ENCODE assay signal across 15 cellular contexts in genomic region chr10:36675458-36675880, GRCh38.
DNase-seq lines count a peak whose midpoint lies in the region; TF ChIP-seq lines count a peak whose summit lies in the region.
"Had no signal": no experiment of that assay in that cellular context is flagged by ENCODE, and none has a peak within 500 bp of the region (broad histone marks: within the 10 kb centered on the region; RNA-seq: fewer than 3 reads in every experiment).

No MANE protein-coding gene starts in this region.

- intact Hi-C loops in MCF 10A (cut with micrococcal nuclease) (no loop called here), breast epithelium (cut with DNase I; ENCODE audit: low total_unique reads) (no loop called here), Caco-2 (cut with micrococcal nuclease; ENCODE audit: unreplicated experiment) (no loop called here)

- no peaks in the 10 kb centered on the region for H3K36me3 Mint-ChIP-seq in MCF 10A (ENCODE audit: insufficient read depth, unreplicated experiment)
- no peaks in the 10 kb centered on the region for H3K36me3 Mint-ChIP-seq in Caco-2 (ENCODE audit: insufficient read depth, unreplicated experiment)
- H3K36me3 Mint-ChIP-seq: activated naive CD8-positive, alpha-beta T cell had no signal

- H3K27me3 Mint-ChIP-seq in MCF 10A (ENCODE audit: insufficient read depth, unreplicated experiment) (no peaks in the 10 kb centered on the region), Caco-2 (ENCODE audit: insufficient read depth, unreplicated experiment) (no peaks in the 10 kb centered on the region)
- H3K27me3 Mint-ChIP-seq: activated naive CD8-positive, alpha-beta T cell; activated T-cell treated with anti-CD3 and anti-CD28 coated beads, Interleukin-2, amount 50 U/mL, for 24 hours had no signal

- H3K27ac Mint-ChIP-seq in MCF 10A (ENCODE audit: low read depth, unreplicated experiment): peak overlapping the region; percentile 63
- no peak overlapping the region for H3K27ac Mint-ChIP-seq in Caco-2 (ENCODE audit: unreplicated experiment)
- H3K27ac Mint-ChIP-seq: activated naive CD8-positive, alpha-beta T cell; activated T-cell treated with anti-CD3 and anti-CD28 coated beads, Interleukin-2, amount 50 U/mL, for 24 hours had no signal

- DNase-seq in MCF 10A (ENCODE audit: unreplicated experiment) (peak; percentile 61), breast epithelium (ENCODE audit: low spot score in 2 of 2) (no peak), adipocyte (ENCODE audit: low read depth) (peak; percentile 54), fibroblast of villous mesenchyme (ENCODE audit: low read depth) (peak; percentile 24), DMS114 treated with DMSO at 0.1 percent for 48 hours (lab: John Stamatoyannopoulos, UW; ENCODE audit: unreplicated experiment) (no peak), Caco-2 (no peak), GM20000 (ENCODE audit: low spot score) (no peak)
- DNase-seq in stimulated activated CD4-positive, alpha-beta T cell treated with anti-CD3 and anti-CD28 coated beads, Interleukin-15, amount 100 ng/mL, for 24 hours: no peak
- DNase-seq: activated CD4-positive, alpha-beta T cell treated with anti-CD3 and anti-CD28 coated beads, Interleukin-2, amount 50 U/mL, for 1 hour; activated T-cell treated with anti-CD3 and anti-CD28 coated beads, Interleukin-2, amount 50 U/mL, for 24 hours; Calu3; heart left ventricle; kidney had no signal

- H3K4me3 ChIP-seq in breast epithelium (no peak overlapping the region), adipocyte (ENCODE audit: low read length) (no peak overlapping the region), fibroblast of villous mesenchyme (ENCODE audit: low read depth, low read length) (no peak overlapping the region), Caco-2 (ENCODE audit: low read depth, low read length) (no peak overlapping the region)
- H3K4me3 ChIP-seq: heart left ventricle had no signal

- no peak overlapping the region for H3K27ac ChIP-seq in breast epithelium
- H3K27ac ChIP-seq: 22Rv1, heart left ventricle had no signal

- H3K4me1 ChIP-seq in breast epithelium (no peaks in the 10 kb centered on the region), adipocyte (ENCODE audit: control insufficient read depth, insufficient read depth, low read length) (peaks cover 35% of the 10 kb centered on the region), Caco-2 (no peaks in the 10 kb centered on the region)

- POLR2A ChIA-PET in MCF 10A (lab: Yijun Ruan, JAX): no interaction called here
- POLR2A ChIA-PET in Caco-2 (lab: Charles Lee): no interaction called here

- TF ChIP-seq CTCF in MCF 10A (IDR thresholded peaks at IDR 0.05; ENCODE audit: unreplicated experiment) (no peak), breast epithelium (IDR thresholded peaks at IDR 0.05) (no peak), fibroblast of villous mesenchyme (IDR thresholded peaks at IDR 0.05; ENCODE audit: insufficient read depth, low read depth, low read length) (no peak), Caco-2 (IDR thresholded peaks at IDR 0.05; ENCODE audit: insufficient read depth in 1 of 2, low read depth in 1 of 2, low read length in 1 of 2, severe bottlenecking in 1 of 2, unreplicated experiment in 1 of 2) (no peak), GM20000 (IDR thresholded peaks at IDR 0.05; ENCODE audit: extremely low read depth, missing control alignments) (no peak)

- no peak overlapping the region for H3K9ac ChIP-seq in adipocyte (ENCODE audit: low read length)

- no peaks in the 10 kb centered on the region for H3K9me3 Mint-ChIP-seq in MCF 10A (ENCODE audit: unreplicated experiment)
- peaks cover 21% of the 10 kb centered on the region for H3K9me3 Mint-ChIP-seq in Caco-2 (ENCODE audit: unreplicated experiment)

- H3K9me3 ChIP-seq in breast epithelium: no peaks in the 10 kb centered on the region
- H3K9me3 ChIP-seq in adipocyte (ENCODE audit: control insufficient read depth, low read length): no peaks in the 10 kb centered on the region
- no peaks in the 10 kb centered on the region for H3K9me3 ChIP-seq in Caco-2
- H3K9me3 ChIP-seq: heart left ventricle had no signal

- TF ChIP-seq POLR2A in breast epithelium (IDR thresholded peaks at IDR 0.05): no peak

- H3K4me3 Mint-ChIP-seq in MCF 10A (ENCODE audit: unreplicated experiment): no peak overlapping the region
- no peak overlapping the region for H3K4me3 Mint-ChIP-seq in Caco-2 (ENCODE audit: unreplicated experiment)
- H3K4me3 Mint-ChIP-seq: activated naive CD8-positive, alpha-beta T cell; activated T-cell treated with anti-CD3 and anti-CD28 coated beads, Interleukin-2, amount 50 U/mL, for 24 hours had no signal

- BruUV-seq in MCF 10A (replicated peaks; lab: Mats Ljungman, UMichigan) (no TSS peak), Caco-2 (replicated peaks; lab: Mats Ljungman, UMichigan) (no TSS peak)

- H3K27me3 ChIP-seq in breast epithelium (no peaks in the 10 kb centered on the region), adipocyte (replicated peaks; ENCODE audit: control insufficient read depth, insufficient read depth, low read length) (no peaks in the 10 kb centered on the region), Caco-2 (replicated peaks; ENCODE audit: control insufficient read depth, insufficient read depth, low read length) (no peaks in the 10 kb centered on the region)
- H3K27me3 ChIP-seq: heart left ventricle had no signal

- CTCF ChIA-PET in MCF 10A (lab: Yijun Ruan, JAX): interaction anchor here (0.5 to 1.0 kb wide), 4 partner anchors 43 to 1041 kb away, joined by 3 to 4 read pairs (median 3); no protein-coding TSS in a partner anchor
- CTCF ChIA-PET in Caco-2 (lab: Charles Lee): no interaction called here

- H3K36me3 ChIP-seq in breast epithelium: no peaks in the 10 kb centered on the region
- no peaks in the 10 kb centered on the region for H3K36me3 ChIP-seq in adipocyte (ENCODE audit: control insufficient read depth, insufficient read depth, low read length, severe bottlenecking)
- no peaks in the 10 kb centered on the region for H3K36me3 ChIP-seq in Caco-2 (ENCODE audit: control insufficient read depth, insufficient read depth, low read length)
- H3K36me3 ChIP-seq: heart left ventricle had no signal

- H3K4me1 Mint-ChIP-seq in MCF 10A (ENCODE audit: insufficient read depth, unreplicated experiment) (peaks cover 32% of the 10 kb centered on the region), Caco-2 (ENCODE audit: low read depth, unreplicated experiment) (no peaks in the 10 kb centered on the region)

Comparison
In these comparisons a context has a peak if more than half of its experiments do, and no peak if none do; other contexts are left out.
1. DNase-seq: peak in MCF 10A (single experiment), adipocyte (single experiment) and fibroblast of villous mesenchyme (single experiment); none in breast epithelium (0 of 2), DMS114 treated with DMSO at 0.1 percent for 48 hours (single experiment), Caco-2 (0 of 2), GM20000 (single experiment) and stimulated activated CD4-positive, alpha-beta T cell treated with anti-CD3 and anti-CD28 coated beads, Interleukin-15, amount 100 ng/mL, for 24 hours (single experiment).